In the genomic region with DNA sequence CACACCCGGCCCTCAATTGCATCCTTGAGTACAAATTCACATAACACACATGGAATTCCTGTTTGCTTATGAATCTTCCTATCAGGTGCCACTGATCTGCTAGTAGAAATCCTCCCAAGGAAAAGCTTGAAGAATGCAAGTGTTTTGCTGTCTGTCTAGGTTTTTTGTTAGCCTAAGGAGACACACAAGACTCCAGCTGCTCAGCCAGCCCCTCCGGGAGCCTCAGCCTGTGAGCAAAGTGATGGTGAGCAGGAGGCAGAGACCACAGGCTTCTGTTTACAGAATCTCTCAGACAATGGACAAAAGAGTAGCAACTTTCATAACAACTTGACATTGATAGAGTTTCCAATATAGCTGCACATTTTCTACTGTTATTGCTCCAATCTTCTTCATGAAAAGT, we compare ENCODE assay signal across 1 cellular context.
A peak's percentile ranks its signal among the peaks of the same experiment; 100 is the strongest.
TF ChIP-seq lines count a peak whose summit lies in the region.

No MANE protein-coding gene starts in this region.

TF ChIP-seq in HepG2, 621 proteins besides CTCF, POLR2A, EP300 and RAD21:
- TF ChIP-seq, protein P1, sequence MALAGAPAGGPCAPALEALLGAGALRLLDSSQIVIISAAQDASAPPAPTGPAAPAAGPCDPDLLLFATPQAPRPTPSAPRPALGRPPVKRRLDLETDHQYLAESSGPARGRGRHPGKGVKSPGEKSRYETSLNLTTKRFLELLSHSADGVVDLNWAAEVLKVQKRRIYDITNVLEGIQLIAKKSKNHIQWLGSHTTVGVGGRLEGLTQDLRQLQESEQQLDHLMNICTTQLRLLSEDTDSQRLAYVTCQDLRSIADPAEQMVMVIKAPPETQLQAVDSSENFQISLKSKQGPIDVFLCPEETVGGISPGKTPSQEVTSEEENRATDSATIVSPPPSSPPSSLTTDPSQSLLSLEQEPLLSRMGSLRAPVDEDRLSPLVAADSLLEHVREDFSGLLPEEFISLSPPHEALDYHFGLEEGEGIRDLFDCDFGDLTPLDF (CRISPR knock-in tag; IDR thresholded peaks at IDR 0.05), result no peak
- TF ChIP-seq KLF6 (CRISPR knock-in tag; IDR thresholded peaks at IDR 0.05) (no peak), GATAD2A (CRISPR knock-in tag; IDR thresholded peaks at IDR 0.05) (peak; percentile 23; the same call in 1 of the 2 replicates), SOX13 (IDR thresholded peaks at IDR 0.05) (no peak), SOX13 (CRISPR knock-in tag; conservative IDR thresholded peaks at IDR 0.05 in 1 of 2, IDR thresholded peaks at IDR 0.05 in 1 of 2) (peak in 1 of 2 experiments; percentile 89; a peak in 2 of 4 replicates), ZNF331 (CRISPR knock-in tag; IDR thresholded peaks at IDR 0.05) (no peak), SOX5 (CRISPR knock-in tag; IDR thresholded peaks at IDR 0.05; ENCODE audit: borderline replicate concordance) (peak; percentile 89), SOX6 (IDR thresholded peaks at IDR 0.05) (no peak), SOX6 (CRISPR knock-in tag; IDR thresholded peaks at IDR 0.05) (peak; percentile 83), ZNF619 (CRISPR knock-in tag; IDR thresholded peaks at IDR 0.05) (no peak), FOXA3 (CRISPR knock-in tag; IDR thresholded peaks at IDR 0.05) (peak; percentile 30; the same call in 1 of the 2 replicates), FOXP1 (IDR thresholded peaks at IDR 0.05) (no peak), FOXP1 (CRISPR knock-in tag; IDR thresholded peaks at IDR 0.05) (peak; percentile 22; the same call in 1 of the 2 replicates), ZFP36 (IDR thresholded peaks at IDR 0.05; ENCODE audit: borderline replicate concordance, low read depth, low read length, partially characterized antibody) (no peak)
- TF ChIP-seq, protein P2, sequence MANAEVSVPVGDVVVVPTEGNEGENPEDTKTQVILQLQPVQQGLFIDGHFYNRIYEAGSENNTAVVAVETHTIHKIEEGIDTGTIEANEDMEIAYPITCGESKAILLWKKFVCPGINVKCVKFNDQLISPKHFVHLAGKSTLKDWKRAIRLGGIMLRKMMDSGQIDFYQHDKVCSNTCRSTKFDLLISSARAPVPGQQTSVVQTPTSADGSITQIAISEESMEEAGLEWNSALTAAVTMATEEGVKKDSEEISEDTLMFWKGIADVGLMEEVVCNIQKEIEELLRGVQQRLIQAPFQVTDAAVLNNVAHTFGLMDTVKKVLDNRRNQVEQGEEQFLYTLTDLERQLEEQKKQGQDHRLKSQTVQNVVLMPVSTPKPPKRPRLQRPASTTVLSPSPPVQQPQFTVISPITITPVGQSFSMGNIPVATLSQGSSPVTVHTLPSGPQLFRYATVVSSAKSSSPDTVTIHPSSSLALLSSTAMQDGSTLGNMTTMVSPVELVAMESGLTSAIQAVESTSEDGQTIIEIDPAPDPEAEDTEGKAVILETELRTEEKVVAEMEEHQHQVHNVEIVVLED (CRISPR knock-in tag; IDR thresholded peaks at IDR 0.05; ENCODE audit: borderline replicate concordance), result no peak
- TF ChIP-seq, protein P3, sequence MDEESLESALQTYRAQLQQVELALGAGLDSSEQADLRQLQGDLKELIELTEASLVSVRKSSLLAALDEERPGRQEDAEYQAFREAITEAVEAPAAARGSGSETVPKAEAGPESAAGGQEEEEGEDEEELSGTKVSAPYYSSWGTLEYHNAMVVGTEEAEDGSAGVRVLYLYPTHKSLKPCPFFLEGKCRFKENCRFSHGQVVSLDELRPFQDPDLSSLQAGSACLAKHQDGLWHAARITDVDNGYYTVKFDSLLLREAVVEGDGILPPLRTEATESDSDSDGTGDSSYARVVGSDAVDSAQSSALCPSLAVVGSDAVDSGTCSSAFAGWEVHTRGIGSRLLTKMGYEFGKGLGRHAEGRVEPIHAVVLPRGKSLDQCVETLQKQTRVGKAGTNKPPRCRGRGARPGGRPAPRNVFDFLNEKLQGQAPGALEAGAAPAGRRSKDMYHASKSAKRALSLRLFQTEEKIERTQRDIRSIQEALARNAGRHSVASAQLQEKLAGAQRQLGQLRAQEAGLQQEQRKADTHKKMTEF (CRISPR knock-in tag; IDR thresholded peaks at IDR 0.05), result 0 out of 2 replicates have a peak, but pooled peaks have one; percentile 35
- TF ChIP-seq, protein P4, sequence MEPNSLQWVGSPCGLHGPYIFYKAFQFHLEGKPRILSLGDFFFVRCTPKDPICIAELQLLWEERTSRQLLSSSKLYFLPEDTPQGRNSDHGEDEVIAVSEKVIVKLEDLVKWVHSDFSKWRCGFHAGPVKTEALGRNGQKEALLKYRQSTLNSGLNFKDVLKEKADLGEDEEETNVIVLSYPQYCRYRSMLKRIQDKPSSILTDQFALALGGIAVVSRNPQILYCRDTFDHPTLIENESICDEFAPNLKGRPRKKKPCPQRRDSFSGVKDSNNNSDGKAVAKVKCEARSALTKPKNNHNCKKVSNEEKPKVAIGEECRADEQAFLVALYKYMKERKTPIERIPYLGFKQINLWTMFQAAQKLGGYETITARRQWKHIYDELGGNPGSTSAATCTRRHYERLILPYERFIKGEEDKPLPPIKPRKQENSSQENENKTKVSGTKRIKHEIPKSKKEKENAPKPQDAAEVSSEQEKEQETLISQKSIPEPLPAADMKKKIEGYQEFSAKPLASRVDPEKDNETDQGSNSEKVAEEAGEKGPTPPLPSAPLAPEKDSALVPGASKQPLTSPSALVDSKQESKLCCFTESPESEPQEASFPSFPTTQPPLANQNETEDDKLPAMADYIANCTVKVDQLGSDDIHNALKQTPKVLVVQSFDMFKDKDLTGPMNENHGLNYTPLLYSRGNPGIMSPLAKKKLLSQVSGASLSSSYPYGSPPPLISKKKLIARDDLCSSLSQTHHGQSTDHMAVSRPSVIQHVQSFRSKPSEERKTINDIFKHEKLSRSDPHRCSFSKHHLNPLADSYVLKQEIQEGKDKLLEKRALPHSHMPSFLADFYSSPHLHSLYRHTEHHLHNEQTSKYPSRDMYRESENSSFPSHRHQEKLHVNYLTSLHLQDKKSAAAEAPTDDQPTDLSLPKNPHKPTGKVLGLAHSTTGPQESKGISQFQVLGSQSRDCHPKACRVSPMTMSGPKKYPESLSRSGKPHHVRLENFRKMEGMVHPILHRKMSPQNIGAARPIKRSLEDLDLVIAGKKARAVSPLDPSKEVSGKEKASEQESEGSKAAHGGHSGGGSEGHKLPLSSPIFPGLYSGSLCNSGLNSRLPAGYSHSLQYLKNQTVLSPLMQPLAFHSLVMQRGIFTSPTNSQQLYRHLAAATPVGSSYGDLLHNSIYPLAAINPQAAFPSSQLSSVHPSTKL (CRISPR knock-in tag; IDR thresholded peaks at IDR 0.05), result peak; percentile 26; the same call in 1 of the 2 replicates
TF ChIP-seq in HepG2: peak in this region for 8.
